ENCODE assay signal across 11 cellular contexts in genomic region chr2:32278476-32278853, GRCh38. TPM values are rescaled to one million over a fixed set of nuclear protein-coding genes. Genes with fewer than 3 reads are reported as not detected.
DNase-seq lines count a peak whose midpoint lies in the region; ATAC-seq and TF ChIP-seq lines count a peak whose summit lies in the region.
"Had no signal": no experiment of that assay in that cellular context is flagged by ENCODE, and none has a peak within 500 bp of the region (broad histone marks: within the 10 kb centered on the region; RNA-seq: fewer than 3 reads in every experiment).

No MANE protein-coding gene starts in this region.

- no peak for DNase-seq in activated CD4-positive, alpha-beta T cell treated with anti-CD3 and anti-CD28 coated beads, Interleukin-2, amount 10 ng/mL, durations not matched to agents 24 days and 14 days
- no peak for DNase-seq in activated CD4-positive, alpha-beta T cell treated with anti-CD3 and anti-CD28 coated beads for 4 hours
- no peak for DNase-seq in activated naive CD8-positive, alpha-beta T cell treated with anti-CD3 and anti-CD28 coated beads, Interleukin-2, amount 50 U/mL, for 24 hours
- no peak for DNase-seq in left colon
- DNase-seq in thoracic aorta (ENCODE audit: low spot score), result no peak
- no peak for DNase-seq in cortex of kidney (lab: John Stamatoyannopoulos, UW)
- DNase-seq in NCI-H1694 treated with DMSO at 0.1 percent for 48 hours (lab: John Stamatoyannopoulos, UW), result no peak

- peaks cover 19% of the 10 kb centered on the region for H3K36me3 Mint-ChIP-seq in activated CD4-positive, alpha-beta T cell treated with anti-CD3 and anti-CD28 coated beads, Interleukin-2, amount 10 ng/mL, durations not matched to agents 24 days and 14 days (ENCODE audit: low read depth)
- peaks cover 13% of the 10 kb centered on the region for H3K36me3 Mint-ChIP-seq in activated naive CD8-positive, alpha-beta T cell treated with anti-CD3 and anti-CD28 coated beads, Interleukin-2, amount 50 U/mL, for 24 hours (ENCODE audit: low read depth)

- ATAC-seq in activated naive CD8-positive, alpha-beta T cell treated with anti-CD3 and anti-CD28 coated beads, Interleukin-2, amount 50 U/mL, for 24 hours, result no peak
- peak; percentile 12 for ATAC-seq in left colon
- no peak for ATAC-seq in thoracic aorta (ENCODE audit: insufficient number of reproducible peaks, low FRiP score, low read depth)
- no peak for ATAC-seq in HG03439 (IDR thresholded peaks at IDR 0.05; ENCODE audit: unreplicated experiment)

- peak overlapping the region; percentile 89 for H3K27ac Mint-ChIP-seq in activated CD4-positive, alpha-beta T cell treated with anti-CD3 and anti-CD28 coated beads, Interleukin-2, amount 10 ng/mL, durations not matched to agents 24 days and 14 days
- peak overlapping the region; percentile 89 for H3K27ac Mint-ChIP-seq in activated naive CD8-positive, alpha-beta T cell treated with anti-CD3 and anti-CD28 coated beads, Interleukin-2, amount 50 U/mL, for 24 hours

- H3K27me3 ChIP-seq in thoracic aorta (replicated peaks; ENCODE audit: insufficient read depth), result no peaks in the 10 kb centered on the region

- no peaks in the 10 kb centered on the region for H3K9me3 Mint-ChIP-seq in activated CD4-positive, alpha-beta T cell treated with anti-CD3 and anti-CD28 coated beads, Interleukin-2, amount 10 ng/mL, durations not matched to agents 24 days and 14 days
- H3K9me3 Mint-ChIP-seq in activated naive CD8-positive, alpha-beta T cell treated with anti-CD3 and anti-CD28 coated beads, Interleukin-2, amount 50 U/mL, for 24 hours, result no peaks in the 10 kb centered on the region

- H3K4me3 Mint-ChIP-seq in activated CD4-positive, alpha-beta T cell treated with anti-CD3 and anti-CD28 coated beads, Interleukin-2, amount 10 ng/mL, durations not matched to agents 24 days and 14 days, result peak overlapping the region; percentile 92
- peak overlapping the region; percentile 89 for H3K4me3 Mint-ChIP-seq in activated naive CD8-positive, alpha-beta T cell treated with anti-CD3 and anti-CD28 coated beads, Interleukin-2, amount 50 U/mL, for 24 hours

- H3K36me3 ChIP-seq in thoracic aorta, result no peaks in the 10 kb centered on the region

- no peak for TF ChIP-seq CTCF in thoracic aorta (IDR thresholded peaks at IDR 0.05)

- peaks cover 7% of the 10 kb centered on the region for H3K27me3 Mint-ChIP-seq in activated CD4-positive, alpha-beta T cell treated with anti-CD3 and anti-CD28 coated beads, Interleukin-2, amount 10 ng/mL, durations not matched to agents 24 days and 14 days
- no peaks in the 10 kb centered on the region for H3K27me3 Mint-ChIP-seq in activated naive CD8-positive, alpha-beta T cell treated with anti-CD3 and anti-CD28 coated beads, Interleukin-2, amount 50 U/mL, for 24 hours

- peak overlapping the region; percentile 94 for H3K4me3 ChIP-seq in thoracic aorta

- H3K4me1 Mint-ChIP-seq in activated CD4-positive, alpha-beta T cell treated with anti-CD3 and anti-CD28 coated beads, Interleukin-2, amount 10 ng/mL, durations not matched to agents 24 days and 14 days, result peaks cover 22% of the 10 kb centered on the region
- H3K4me1 Mint-ChIP-seq in activated naive CD8-positive, alpha-beta T cell treated with anti-CD3 and anti-CD28 coated beads, Interleukin-2, amount 50 U/mL, for 24 hours, result peaks cover 32% of the 10 kb centered on the region

- H3K4me1 ChIP-seq in thoracic aorta (ENCODE audit: control insufficient read depth in 1 of 2, low read depth in 2 of 2), result peaks cover 5 to 20% of the 10 kb centered on the region in 2 donors

- intact Hi-C loops in activated CD4-positive, alpha-beta T cell treated with anti-CD3 and anti-CD28 coated beads, Interleukin-2, amount 10 ng/mL, durations not matched to agents 24 days and 14 days (cut with micrococcal nuclease), result no loop called here
- intact Hi-C loops in left colon (cut with DNase I, micrococcal nuclease), result no loop called here

- peak overlapping the region; percentile 74 to 81 for H3K27ac ChIP-seq in thoracic aorta

- H3K9me3 ChIP-seq in thoracic aorta, result no peaks in the 10 kb centered on the region

RNA-seq across cellular contexts. Expression of gene YIPF4, which starts 0.8 kb away (rescaled TPM):
- total RNA-seq in activated CD4-positive, alpha-beta T cell treated with anti-CD3 and anti-CD28 coated beads, Interleukin-2, amount 10 ng/mL, durations not matched to agents 24 days and 14 days, result 34.5 and 37.9 TPM in 2 replicates
- total RNA-seq in left colon (10 to 100 TPM; 51.6 to 63.5 TPM), thoracic aorta (10 to 100 TPM; 19.0 to 25.0 TPM)

RNA-seq across cellular contexts. Expression of gene NLRC4, which starts 13.8 kb away (rescaled TPM):
- 0.19 and 0.24 TPM in 2 replicates for total RNA-seq in activated CD4-positive, alpha-beta T cell treated with anti-CD3 and anti-CD28 coated beads, Interleukin-2, amount 10 ng/mL, durations not matched to agents 24 days and 14 days
- total RNA-seq in left colon, result under 1 TPM; 0.79 to 0.84 TPM
- total RNA-seq in thoracic aorta, result 1 to 10 TPM in 1 of 2 donors, under 1 TPM in 1; 0.81 to 2.2 TPM
- total RNA-seq: Daoy, glomerular endothelial cell, LHCN-M2 had no signal
